In genomic region chr13:78862460-78862859, GRCh38 we compare ENCODE assay signal across 19 cellular contexts.
DNase-seq lines count a peak whose midpoint lies in the region; ATAC-seq and TF ChIP-seq lines count a peak whose summit lies in the region.
"Had no signal": no experiment of that assay in that cellular context is flagged by ENCODE, and none has a peak within 500 bp of the region (broad histone marks: within the 10 kb centered on the region; RNA-seq: fewer than 3 reads in every experiment).

No MANE protein-coding gene starts in this region.

- no peak overlapping the region for H3K27ac Mint-ChIP-seq in stimulated activated effector memory CD8-positive, alpha-beta T cell treated with anti-CD3 and anti-CD28 coated beads, Interleukin-12 subunit alpha, Interleukin-12 subunit beta, amount 100 ng/mL, for 72 hours
- H3K27ac Mint-ChIP-seq in nephron progenitor cell: no peak overlapping the region
- H3K27ac Mint-ChIP-seq: B cell; CD4-positive, alpha-beta T cell; CD8-positive, alpha-beta T cell had no signal

- TF ChIP-seq POLR2A in gastroesophageal sphincter (IDR thresholded peaks at IDR 0.05): no peak

- no peaks in the 10 kb centered on the region for H3K36me3 ChIP-seq in gastroesophageal sphincter
- H3K36me3 ChIP-seq: BLaER1 treated with 17β-estradiol and CSF1 and Interleukin-3, amounts not matched to agents 10 nM and 100 nM had no signal

- no peaks in the 10 kb centered on the region for H3K4me1 Mint-ChIP-seq in stimulated activated effector memory CD8-positive, alpha-beta T cell treated with anti-CD3 and anti-CD28 coated beads, Interleukin-12 subunit alpha, Interleukin-12 subunit beta, amount 100 ng/mL, for 72 hours
- H3K4me1 Mint-ChIP-seq in nephron progenitor cell: no peaks in the 10 kb centered on the region
- H3K4me1 Mint-ChIP-seq: B cell had no signal

- no peaks in the 10 kb centered on the region for H3K36me3 Mint-ChIP-seq in stimulated activated effector memory CD8-positive, alpha-beta T cell treated with anti-CD3 and anti-CD28 coated beads, Interleukin-12 subunit alpha, Interleukin-12 subunit beta, amount 100 ng/mL, for 72 hours
- peaks cover 5% of the 10 kb centered on the region for H3K36me3 Mint-ChIP-seq in nephron progenitor cell (ENCODE audit: low read depth)
- H3K36me3 Mint-ChIP-seq: CD8-positive, alpha-beta T cell had no signal

- no peak overlapping the region for H3K27ac ChIP-seq in gastroesophageal sphincter
- H3K27ac ChIP-seq: 22Rv1; A549; BLaER1 treated with 17β-estradiol and CSF1 and Interleukin-3, amounts not matched to agents 10 nM and 100 nM; C4-2B had no signal

- H3K27me3 ChIP-seq in gastroesophageal sphincter: no peaks in the 10 kb centered on the region
- H3K27me3 ChIP-seq: BLaER1 treated with 17β-estradiol and CSF1 and Interleukin-3, amounts not matched to agents 10 nM and 100 nM had no signal

- H3K9me3 ChIP-seq in gastroesophageal sphincter: peaks cover 0 to 3% (median 0%) of the 10 kb centered on the region in 3 donors
- H3K9me3 ChIP-seq: A549 had no signal

- H3K4me3 ChIP-seq in gastroesophageal sphincter: no peak overlapping the region
- H3K4me3 ChIP-seq: A549; BLaER1 treated with 17β-estradiol and CSF1 and Interleukin-3, amounts not matched to agents 10 nM and 100 nM had no signal

- H3K4me1 ChIP-seq in gastroesophageal sphincter: no peaks in the 10 kb centered on the region
- H3K4me1 ChIP-seq: A549; BLaER1 treated with 17β-estradiol and CSF1 and Interleukin-3, amounts not matched to agents 10 nM and 100 nM; Caco-2 had no signal

- TF ChIP-seq CTCF in gastroesophageal sphincter (IDR thresholded peaks at IDR 0.05): no peak
- no peak for TF ChIP-seq CTCF in nephron progenitor cell (IDR thresholded peaks at IDR 0.05)

- H3K9me3 Mint-ChIP-seq in stimulated activated effector memory CD8-positive, alpha-beta T cell treated with anti-CD3 and anti-CD28 coated beads, Interleukin-12 subunit alpha, Interleukin-12 subunit beta, amount 100 ng/mL, for 72 hours: no peaks in the 10 kb centered on the region
- H3K9me3 Mint-ChIP-seq in nephron progenitor cell: peaks cover 49% of the 10 kb centered on the region
- H3K9me3 Mint-ChIP-seq: CD4-positive, alpha-beta T cell; CD8-positive, alpha-beta T cell had no signal

- no peak for TF ChIP-seq EP300 in gastroesophageal sphincter (IDR thresholded peaks at IDR 0.05)

- DNase-seq in NCI-H2171 treated with DMSO at 0.1 percent for 48 hours (lab: John Stamatoyannopoulos, UW) (peak; percentile 12), NCI-H2171 (lab: John Stamatoyannopoulos, UW) (no peak), mesenteric fat pad (ENCODE audit: low spot score) (no peak), nephron progenitor cell (no peak)
- DNase-seq in stimulated activated effector memory CD8-positive, alpha-beta T cell treated with anti-CD3 and anti-CD28 coated beads, Interleukin-12 subunit alpha, Interleukin-12 subunit beta, amount 100 ng/mL, for 72 hours (ENCODE audit: low spot score in 2 of 2): no peak
- DNase-seq: AML-193; Caco-2; Calu3; CD4-positive, alpha-beta T cell; CD8-positive, alpha-beta T cell; DMS79 treated with DMSO at 0.1 percent for 48 hours; GF-D8 had no signal

- no peak overlapping the region for H3K4me3 Mint-ChIP-seq in stimulated activated effector memory CD8-positive, alpha-beta T cell treated with anti-CD3 and anti-CD28 coated beads, Interleukin-12 subunit alpha, Interleukin-12 subunit beta, amount 100 ng/mL, for 72 hours
- H3K4me3 Mint-ChIP-seq in nephron progenitor cell: no peak overlapping the region
- H3K4me3 Mint-ChIP-seq: B cell; CD4-positive, alpha-beta T cell; CD8-positive, alpha-beta T cell had no signal

- 77 to 83% methylated on average over 1 of the region's 1 CpG for WGBS in gastroesophageal sphincter (ENCODE audit: low coverage in 1 of 2), 2 donors

- no peaks in the 10 kb centered on the region for H3K27me3 Mint-ChIP-seq in nephron progenitor cell (ENCODE audit: low read depth, poor library complexity)

- ATAC-seq in GM18520 (IDR thresholded peaks at IDR 0.05; ENCODE audit: unreplicated experiment) (peak; percentile 60), gastroesophageal sphincter (peak; percentile 28)
- peak; percentile 51 for ATAC-seq in stimulated activated effector memory CD8-positive, alpha-beta T cell treated with anti-CD3 and anti-CD28 coated beads, Interleukin-12 subunit alpha, Interleukin-12 subunit beta, amount 100 ng/mL, for 72 hours
- ATAC-seq: A549; CD8-positive, alpha-beta T cell had no signal
